ENCODE assay signal across 1 cellular context in genomic region chr19:497861-498590, GRCh38.
TF ChIP-seq lines count a peak whose summit lies in the region.

No MANE protein-coding gene starts in this region.

TF ChIP-seq in SK-N-SH, 30 proteins besides CTCF, POLR2A, EP300 and RAD21:
- no peak for TF ChIP-seq FOXJ3 (CRISPR knock-in tag; IDR thresholded peaks at IDR 0.05)
